Comparison of ENCODE assay signal across 19 cellular contexts in genomic region chr7:73919694-73920375, GRCh38. TPM values are rescaled to one million over a fixed set of nuclear protein-coding genes. Genes with fewer than 3 reads are reported as not detected.
"Had no signal": no experiment of that assay in that cellular context is flagged by ENCODE, and none has a peak within 500 bp of the region (broad histone marks: within the 10 kb centered on the region; RNA-seq: fewer than 3 reads in every experiment).

No MANE protein-coding gene starts in this region.

- DNase-seq: activated CD4-positive, alpha-beta T cell treated with anti-CD3 and anti-CD28 coated beads, Interleukin-2, amount 50 U/mL, for 4 hours; activated naive CD4-positive, alpha-beta T cell treated with anti-CD3 and anti-CD28 coated beads, Interleukin-2, amount 50 U/mL, for 16 hours; activated T-cell treated with anti-CD3 and anti-CD28 coated beads, Interleukin-2, amount 50 U/mL, for 1 hour; esophagus squamous epithelium; foreskin melanocyte; naive B cell; occipital lobe; psoas muscle; right lobe of liver; stomach; T-helper 9 cell; testis had no signal

- H3K4me1 ChIP-seq: psoas muscle, right lobe of liver, SJSA1, testis had no signal

- H3K4me1 Mint-ChIP-seq: naive B cell had no signal

- H3K4me3 ChIP-seq: esophagus squamous epithelium, psoas muscle, right lobe of liver, SJSA1, spleen, stomach, testis had no signal

- H3K36me3 ChIP-seq: esophagus squamous epithelium, right lobe of liver, SJSA1, spleen, stomach had no signal

- H3K9me3 Mint-ChIP-seq: naive B cell had no signal

- ATAC-seq: activated CD4-positive, CD25-positive, alpha-beta regulatory T cell treated with anti-CD3 and anti-CD28 coated beads, Interleukin-2, amount 50 U/mL, for 24 hours; psoas muscle had no signal

- H3K36me3 Mint-ChIP-seq: naive B cell had no signal

- H3K9me3 ChIP-seq: esophagus squamous epithelium, psoas muscle, right lobe of liver, SJSA1, spleen, stomach, testis had no signal

- H3K27me3 ChIP-seq: right lobe of liver, SJSA1, spleen, stomach, testis had no signal

- H3K4me3 Mint-ChIP-seq: naive B cell had no signal

- H3K27ac ChIP-seq: esophagus squamous epithelium, psoas muscle, right lobe of liver, SJSA1, spleen, stomach, testis had no signal

RNA-seq across cellular contexts. Expression of gene TMEM270, which starts 58.9 kb away (rescaled TPM):
- total RNA-seq: cardiac septum, esophagus squamous epithelium, lung microvascular endothelial cell, mononuclear cell, occipital lobe, psoas muscle, right lobe of liver, SJSA1, spleen, stomach, urinary bladder had no signal
- polyA plus RNA-seq: psoas muscle, spleen, stomach had no signal
